ENCODE assay signal across 24 cellular contexts in genomic region chr15:101539930-101540329, GRCh38.
"Had no signal": no experiment of that assay in that cellular context is flagged by ENCODE, and none has a peak within 500 bp of the region (broad histone marks: within the 10 kb centered on the region; RNA-seq: fewer than 3 reads in every experiment).

No MANE protein-coding gene starts in this region.

- H3K4me1 ChIP-seq: adrenal gland had no signal

- H3K9me3 ChIP-seq: adrenal gland had no signal

- H3K27me3 ChIP-seq: adrenal gland had no signal

- H3K27ac ChIP-seq: adrenal gland, RWPE1 had no signal

- H3K4me3 ChIP-seq: adrenal gland had no signal

- DNase-seq: activated B cell treated with CpG ODN at 0.5 μM for 24 hours; activated CD4-positive, alpha-beta T cell treated with anti-CD3 and anti-CD28 coated beads for 1 hour; activated CD4-positive, alpha-beta T cell treated with anti-CD3 and anti-CD28 coated beads, Interleukin-2, amount 10 ng/mL, durations not matched to agents 24 days and 14 days; activated CD4-positive, alpha-beta T cell treated with anti-CD3 and anti-CD28 coated beads, Interleukin-2, amount 50 U/mL, for 48 hours; activated naive CD4-positive, alpha-beta T cell treated with anti-CD3 and anti-CD28 coated beads, Interleukin-2, amount 50 U/mL, for 16 hours; activated naive CD8-positive, alpha-beta T cell treated with anti-CD3 and anti-CD28 coated beads, Interleukin-2, amount 10 ng/mL, durations not matched to agents 7 days and 5 days; activated T-cell treated with anti-CD3 and anti-CD28 coated beads, Interleukin-2, amount 50 U/mL, for 1 hour; anterior cingulate cortex; caudate nucleus; MM.1S; NCI-H1105; NCI-H1436; NCI-H1694 treated with DMSO at 0.1 percent for 48 hours; NCI-H2029 treated with DMSO at 0.1 percent for 48 hours; NCI-H345; NCI-H510A; NCI-H526 treated with DMSO at 0.1 percent for 48 hours; NCI-H82; OCI-M1; SHP77; T-helper 17 cell; T-helper 9 cell had no signal

- H3K36me3 ChIP-seq: adrenal gland had no signal

- ATAC-seq: T-helper 17 cell had no signal
